ENCODE assay signal across 1 cellular context in genomic region chr1:160789051-160789701, GRCh38.
TF ChIP-seq lines count a peak whose summit lies in the region.

No MANE protein-coding gene starts in this region.

TF ChIP-seq in GM23338, 12 proteins besides CTCF, POLR2A, EP300 and RAD21 (continued from another document):
- TF ChIP-seq, protein P1, sequence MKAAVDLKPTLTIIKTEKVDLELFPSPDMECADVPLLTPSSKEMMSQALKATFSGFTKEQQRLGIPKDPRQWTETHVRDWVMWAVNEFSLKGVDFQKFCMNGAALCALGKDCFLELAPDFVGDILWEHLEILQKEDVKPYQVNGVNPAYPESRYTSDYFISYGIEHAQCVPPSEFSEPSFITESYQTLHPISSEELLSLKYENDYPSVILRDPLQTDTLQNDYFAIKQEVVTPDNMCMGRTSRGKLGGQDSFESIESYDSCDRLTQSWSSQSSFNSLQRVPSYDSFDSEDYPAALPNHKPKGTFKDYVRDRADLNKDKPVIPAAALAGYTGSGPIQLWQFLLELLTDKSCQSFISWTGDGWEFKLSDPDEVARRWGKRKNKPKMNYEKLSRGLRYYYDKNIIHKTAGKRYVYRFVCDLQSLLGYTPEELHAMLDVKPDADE (IDR thresholded peaks at IDR 0.05) = no peak
- no peak for TF ChIP-seq ZNF331 (CRISPR knock-in tag; IDR thresholded peaks at IDR 0.05; ENCODE audit: low read depth)
